ENCODE assay signal across 8 cellular contexts in the genomic region with DNA sequence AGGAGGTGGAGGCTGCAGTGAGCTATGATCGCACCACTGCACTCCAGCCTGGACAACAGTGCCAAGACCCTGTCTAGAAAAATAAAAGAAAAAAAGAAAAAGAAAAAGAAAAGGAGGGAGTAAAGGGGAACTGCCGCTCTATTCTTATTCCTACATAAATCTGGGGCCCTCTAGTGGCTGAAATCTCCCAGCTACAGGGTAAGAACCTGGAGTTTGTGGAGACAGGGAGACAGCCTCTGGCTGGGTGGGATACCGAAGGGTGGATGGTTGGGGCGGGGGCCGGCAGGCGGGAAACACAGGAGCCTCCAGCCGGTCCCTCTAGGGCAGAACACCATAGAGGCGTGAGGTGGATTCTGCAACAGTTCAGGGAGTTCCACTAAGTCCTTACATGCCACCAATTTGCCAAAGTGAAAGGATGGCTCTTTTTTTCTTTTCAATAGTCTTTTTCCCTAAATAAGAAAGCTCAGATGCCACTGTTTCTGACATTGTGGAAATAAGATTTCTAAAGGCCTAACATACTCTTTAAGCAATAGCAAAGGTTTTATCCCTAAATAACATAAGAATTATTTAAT.
A peak's percentile ranks its signal among the peaks of the same experiment; 100 is the strongest.
DNase-seq lines count a peak whose midpoint lies in the region; ATAC-seq, FAIRE-seq and TF ChIP-seq lines count a peak whose summit lies in the region.

No MANE protein-coding gene starts in this region.

- H3K4me1 ChIP-seq in astrocyte (ENCODE audit: insufficient read depth, low read length) (peaks cover 3% of the 10 kb centered on the region), keratinocyte (ENCODE audit: control insufficient read depth, extremely low read depth, insufficient read depth, low read length) (peaks cover 3% of the 10 kb centered on the region)
- no peaks in the 10 kb centered on the region for H3K4me1 ChIP-seq in CD8-positive, alpha-beta T cell (ENCODE audit: insufficient read depth, low read length)

- no peaks in the 10 kb centered on the region for H3K79me2 ChIP-seq in astrocyte (ENCODE audit: insufficient read depth, low read length)
- H3K79me2 ChIP-seq in keratinocyte (ENCODE audit: control insufficient read depth, insufficient read depth, low read length) = no peaks in the 10 kb centered on the region

- peaks cover 2% of the 10 kb centered on the region for H3K4me1 Mint-ChIP-seq in astrocyte (ENCODE audit: low read depth, unreplicated experiment)
- H3K4me1 Mint-ChIP-seq in effector memory CD8-positive, alpha-beta T cell (ENCODE audit: low read depth in 2 of 2) = peaks cover 0 to 2% of the 10 kb centered on the region in 2 donors
- H3K4me1 Mint-ChIP-seq in CD8-positive, alpha-beta T cell (ENCODE audit: low read depth) = no peaks in the 10 kb centered on the region

- no peak overlapping the region for H3K4me3 Mint-ChIP-seq in astrocyte (ENCODE audit: unreplicated experiment)
- no peak overlapping the region for H3K4me3 Mint-ChIP-seq in effector memory CD8-positive, alpha-beta T cell
- no peak overlapping the region for H3K4me3 Mint-ChIP-seq in CD8-positive, alpha-beta T cell

- no peak overlapping the region for H3K27ac Mint-ChIP-seq in astrocyte (ENCODE audit: unreplicated experiment)
- no peak overlapping the region for H3K27ac Mint-ChIP-seq in effector memory CD8-positive, alpha-beta T cell
- H3K27ac Mint-ChIP-seq in CD8-positive, alpha-beta T cell = no peak overlapping the region

- POLR2A ChIA-PET in CD8-positive, alpha-beta T cell (lab: Charles Lee) = no interaction called here

- intact Hi-C loops in CD8-positive, alpha-beta T cell (cut with DNase I, micrococcal nuclease) = loop anchor here in 1 of 2 experiments (2.0 kb wide), 1 partner anchor 217 kb away; no protein-coding TSS in a partner anchor

- H3K4me2 ChIP-seq in astrocyte (ENCODE audit: low read length) (no peak overlapping the region), keratinocyte (ENCODE audit: control insufficient read depth, extremely low read depth, insufficient read depth, low read depth, low read length) (no peak overlapping the region)

- H3K36me3 ChIP-seq in astrocyte (ENCODE audit: insufficient read depth, low read length) = peaks cover 16% of the 10 kb centered on the region
- peaks cover 6 to 7% of the 10 kb centered on the region in 2 experiments for H3K36me3 ChIP-seq in keratinocyte (ENCODE audit: control insufficient read depth in 2 of 2, extremely low read depth in 1 of 2, insufficient read depth in 2 of 2, low read length in 2 of 2)
- no peaks in the 10 kb centered on the region for H3K36me3 ChIP-seq in CD8-positive, alpha-beta T cell (ENCODE audit: insufficient read depth, low read length)

- FAIRE-seq in astrocyte (lab: Jason Lieb, UNC) = no peak
- no peak for FAIRE-seq in keratinocyte (lab: Jason Lieb, UNC)

- H3K36me3 Mint-ChIP-seq in astrocyte (ENCODE audit: low read depth, unreplicated experiment) = peaks cover 15% of the 10 kb centered on the region
- H3K36me3 Mint-ChIP-seq in effector memory CD8-positive, alpha-beta T cell (ENCODE audit: insufficient read depth) = peaks cover 25% of the 10 kb centered on the region
- H3K36me3 Mint-ChIP-seq in CD8-positive, alpha-beta T cell = peaks cover 55% of the 10 kb centered on the region

- peaks cover 18% of the 10 kb centered on the region for H4K20me1 ChIP-seq in astrocyte (ENCODE audit: insufficient read depth, low read length)
- no peaks in the 10 kb centered on the region for H4K20me1 ChIP-seq in keratinocyte (ENCODE audit: control insufficient read depth, extremely low read depth, insufficient read depth, low read length)

- no peak for ATAC-seq in effector memory CD8-positive, alpha-beta T cell (replicated peaks)
- ATAC-seq in HG02981 (IDR thresholded peaks at IDR 0.05; ENCODE audit: unreplicated experiment) = no peak
- ATAC-seq in CD8-positive, alpha-beta T cell = no peak

- TF ChIP-seq CTCF in astrocyte (IDR thresholded peaks at IDR 0.05; ENCODE audit: insufficient read depth, low read depth, low read length) = peak; percentile 53
- peak; percentile 45 to 55 (median 51) for TF ChIP-seq CTCF in keratinocyte (optimal IDR thresholded peaks at IDR 0.05 in 1 of 3, IDR thresholded peaks at IDR 0.05 in 1 of 3, conservative IDR thresholded peaks at IDR 0.05 in 1 of 3; ENCODE audit: extremely low read depth in 1 of 3, insufficient read depth in 2 of 3, low read length in 3 of 3)
- TF ChIP-seq CTCF in CD8-positive, alpha-beta T cell (IDR thresholded peaks at IDR 0.05) = no peak

- H3K9me3 ChIP-seq in astrocyte (ENCODE audit: insufficient read depth, low read depth, low read length) = no peaks in the 10 kb centered on the region
- H3K9me3 ChIP-seq in keratinocyte (ENCODE audit: control insufficient read depth, low read depth, low read length) = no peaks in the 10 kb centered on the region
- no peaks in the 10 kb centered on the region for H3K9me3 ChIP-seq in CD8-positive, alpha-beta T cell (ENCODE audit: low read length)

- no peak overlapping the region for H3K4me3 ChIP-seq in astrocyte (ENCODE audit: insufficient read depth, low read depth, low read length)
- H3K4me3 ChIP-seq in keratinocyte (ENCODE audit: control insufficient read depth in 2 of 3, extremely low read depth in 1 of 3, insufficient read depth in 2 of 3, low read depth in 1 of 3, low read length in 3 of 3) = no peak overlapping the region
- no peak overlapping the region for H3K4me3 ChIP-seq in CD8-positive, alpha-beta T cell (ENCODE audit: low read depth, low read length)

- H3K27me3 Mint-ChIP-seq in astrocyte (ENCODE audit: low read depth, unreplicated experiment) = no peaks in the 10 kb centered on the region
- no peaks in the 10 kb centered on the region for H3K27me3 Mint-ChIP-seq in effector memory CD8-positive, alpha-beta T cell
- no peaks in the 10 kb centered on the region for H3K27me3 Mint-ChIP-seq in CD8-positive, alpha-beta T cell (ENCODE audit: low read depth)

- dilution Hi-C loops in keratinocyte (cut with MboI; ENCODE audit: extremely low pct_ligation_motif_present, low sequenced_read_pairs) = no loop called here

- peak; percentile 63 for DNase-seq in D341Med (ENCODE audit: low spot score)
- DNase-seq in HuH-7 (ENCODE audit: low spot score) = peak; percentile 78
- no peak for DNase-seq in astrocyte (ENCODE audit: low read depth)
- DNase-seq in keratinocyte (ENCODE audit: low read depth, low spot score) = no peak
- no peak for DNase-seq in activated CD8-positive, alpha-beta memory T cell treated with anti-CD3 and anti-CD28 coated beads for 24 hours
- DNase-seq in effector memory CD8-positive, alpha-beta T cell = no peak
- no peak for DNase-seq in CD8-positive, alpha-beta T cell

- no peaks in the 10 kb centered on the region for H3K27me3 ChIP-seq in astrocyte (ENCODE audit: insufficient read depth, low read length)
- no peaks in the 10 kb centered on the region for H3K27me3 ChIP-seq in keratinocyte (ENCODE audit: control insufficient read depth, extremely low read depth, insufficient read depth, low read length)
- no peaks in the 10 kb centered on the region for H3K27me3 ChIP-seq in CD8-positive, alpha-beta T cell (ENCODE audit: insufficient read depth, low read length)

- H3K9me1 ChIP-seq in keratinocyte (ENCODE audit: control insufficient read depth, extremely low read depth, insufficient read depth, low read length) = no peaks in the 10 kb centered on the region

- CTCF ChIA-PET in CD8-positive, alpha-beta T cell (lab: Charles Lee) = interaction anchor here (0.6 to 1.5 kb wide), 2 partner anchors 15 to 138 kb away, joined by 3 read pairs; no protein-coding TSS in a partner anchor

- H2AFZ ChIP-seq in astrocyte (ENCODE audit: low read depth, low read length) (no peak overlapping the region), keratinocyte (ENCODE audit: control insufficient read depth, low read length) (no peak overlapping the region)

- H3K27ac ChIP-seq in astrocyte (ENCODE audit: low read depth, low read length) = no peak overlapping the region
- no peak overlapping the region for H3K27ac ChIP-seq in keratinocyte (ENCODE audit: control insufficient read depth, insufficient read depth, low read length)
- no peak overlapping the region for H3K27ac ChIP-seq in CD8-positive, alpha-beta T cell (ENCODE audit: low read depth, low read length)

- H3K9ac ChIP-seq in astrocyte (ENCODE audit: low read length) (no peak overlapping the region), keratinocyte (ENCODE audit: control insufficient read depth, extremely low read depth, insufficient read depth, low read length) (no peak overlapping the region)

- no peaks in the 10 kb centered on the region for H3K9me3 Mint-ChIP-seq in astrocyte (ENCODE audit: unreplicated experiment)
- no peaks in the 10 kb centered on the region for H3K9me3 Mint-ChIP-seq in effector memory CD8-positive, alpha-beta T cell
- no peaks in the 10 kb centered on the region for H3K9me3 Mint-ChIP-seq in CD8-positive, alpha-beta T cell

Comparison
In these comparisons a context has a peak if more than half of its experiments do, and no peak if none do; other contexts are left out.
1. DNase-seq: peak in D341Med (single experiment) and HuH-7 (single experiment); none in astrocyte (single experiment), keratinocyte (single experiment), activated CD8-positive, alpha-beta memory T cell treated with anti-CD3 and anti-CD28 coated beads for 24 hours (single experiment), effector memory CD8-positive, alpha-beta T cell (0 of 3) and CD8-positive, alpha-beta T cell (0 of 7).